ENCODE assay signal across 1 cellular context in genomic region chr2:178452334-178452733, GRCh38.
TF ChIP-seq lines count a peak whose summit lies in the region.

No MANE protein-coding gene starts in this region.

TF ChIP-seq in HepG2, 621 proteins besides CTCF, POLR2A, EP300 and RAD21:
- peak; percentile 77 for TF ChIP-seq CEBPB (IDR thresholded peaks at IDR 0.05; ENCODE audit: borderline replicate concordance, low read depth, low read length)
- TF ChIP-seq, protein P1, sequence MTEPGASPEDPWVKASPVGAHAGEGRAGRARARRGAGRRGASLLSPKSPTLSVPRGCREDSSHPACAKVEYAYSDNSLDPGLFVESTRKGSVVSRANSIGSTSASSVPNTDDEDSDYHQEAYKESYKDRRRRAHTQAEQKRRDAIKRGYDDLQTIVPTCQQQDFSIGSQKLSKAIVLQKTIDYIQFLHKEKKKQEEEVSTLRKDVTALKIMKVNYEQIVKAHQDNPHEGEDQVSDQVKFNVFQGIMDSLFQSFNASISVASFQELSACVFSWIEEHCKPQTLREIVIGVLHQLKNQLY (CRISPR knock-in tag; IDR thresholded peaks at IDR 0.05), result no peak
